Comparison of ENCODE assay signal across 1 cellular context in genomic region chr1:159879977-159880376, GRCh38.
TF ChIP-seq lines count a peak whose summit lies in the region.

No MANE protein-coding gene starts in this region.

TF ChIP-seq in K562, 482 proteins besides CTCF, POLR2A, EP300 and RAD21 (continues in another document):
- TF ChIP-seq SMARCE1 (IDR thresholded peaks at IDR 0.05) (0 out of 2 replicates have a peak, but pooled peaks have one; percentile 43), NFE2 (IDR thresholded peaks at IDR 0.05; ENCODE audit: low read depth) (peak; percentile 85), DPF2 (IDR thresholded peaks at IDR 0.05) (peak; percentile 69), ZNF316 (IDR thresholded peaks at IDR 0.05) (peak; percentile 100), ZNF561 (CRISPR knock-in tag; conservative IDR thresholded peaks at IDR 0.05) (no peak), PRDM10 (IDR thresholded peaks at IDR 0.05; ENCODE audit: partially characterized antibody) (peak; percentile 11), ATF7 (IDR thresholded peaks at IDR 0.05) (peak; percentile 28; the same call in 1 of the 2 replicates), ARID1B (IDR thresholded peaks at IDR 0.05) (peak; percentile 55), HNRNPUL1 (IDR thresholded peaks at IDR 0.05; ENCODE audit: low read length) (no peak), SMARCA4 (IDR thresholded peaks at IDR 0.05) (peak; percentile 63; the same call in 1 of the 2 replicates), JUND (IDR thresholded peaks at IDR 0.05; ENCODE audit: borderline replicate concordance, low read depth, low read length) (peak; percentile 42; the same call in 1 of the 2 replicates), JUND (tag; IDR thresholded peaks at IDR 0.05; ENCODE audit: borderline replicate concordance, low read depth, low read length) (peak; percentile 66; the same call in 1 of the 3 replicates), PCBP2 (IDR thresholded peaks at IDR 0.05; ENCODE audit: low read depth, low read length, poor library complexity, severe bottlenecking) (no peak), AFF1 (IDR thresholded peaks at IDR 0.05; ENCODE audit: low read depth in 1 of 2, partially characterized antibody in 2 of 2) (no peak), TRIM24 (IDR thresholded peaks at IDR 0.05) (peak; percentile 67 to 77), CEBPG (CRISPR knock-in tag; IDR thresholded peaks at IDR 0.05) (no peak), CEBPG (tag; conservative IDR thresholded peaks at IDR 0.05 in 1 of 2, IDR thresholded peaks at IDR 0.05 in 1 of 2) (peak; percentile 85 to 93), MAFF (IDR thresholded peaks at IDR 0.05; ENCODE audit: low read length) (peak; percentile 91), PBX2 (CRISPR knock-in tag; IDR thresholded peaks at IDR 0.05; ENCODE audit: low read depth) (no peak), PBX2 (tag; conservative IDR thresholded peaks at IDR 0.05; ENCODE audit: low read depth) (0 out of 2 replicates have a peak, but pooled peaks have one; percentile 21), ATF3 (IDR thresholded peaks at IDR 0.05) (peak; percentile 88), ATF3 (CRISPR knock-in tag; conservative IDR thresholded peaks at IDR 0.05) (no peak), JUN (IDR thresholded peaks at IDR 0.05; ENCODE audit: borderline replicate concordance, low read depth, low read length) (0 out of 2 replicates have a peak, but pooled peaks have one; percentile 20), JUN (CRISPR knock-in tag; IDR thresholded peaks at IDR 0.05; ENCODE audit: borderline replicate concordance) (no peak), MAFK (IDR thresholded peaks at IDR 0.05; ENCODE audit: low read length) (peak; percentile 94), MAFG (tag; conservative IDR thresholded peaks at IDR 0.05) (peak; percentile 99), FOXK2 (conservative IDR thresholded peaks at IDR 0.05 in 1 of 2, IDR thresholded peaks at IDR 0.05 in 1 of 2; ENCODE audit: low read depth in 2 of 2) (no peak), ZNF318 (IDR thresholded peaks at IDR 0.05; ENCODE audit: borderline replicate concordance in 1 of 2, low read depth in 1 of 2) (peak in 1 of 2 experiments; percentile 88; a peak in 2 of 4 replicates), C11orf30 (IDR thresholded peaks at IDR 0.05; ENCODE audit: low read depth) (peak; percentile 99), BACH1 (tag; IDR thresholded peaks at IDR 0.05) (peak; percentile 94), CEBPB (tag; IDR thresholded peaks at IDR 0.05) (peak; percentile 96), HCFC1 (IDR thresholded peaks at IDR 0.05; ENCODE audit: low read depth, low read length) (no peak), ZNF592 (IDR thresholded peaks at IDR 0.05) (peak; percentile 39; the same call in 1 of the 2 replicates), FOSL1 (tag; conservative IDR thresholded peaks at IDR 0.05) (peak; percentile 80), SMARCC2 (IDR thresholded peaks at IDR 0.05; ENCODE audit: low read depth) (0 out of 2 replicates have a peak, but pooled peaks have one; percentile 37), KLF16 (IDR thresholded peaks at IDR 0.05) (no peak)
